In genomic region chr13:49814551-49815270, GRCh38 we compare ENCODE assay signal across 21 cellular contexts.
"Had no signal": no experiment of that assay in that cellular context is flagged by ENCODE, and none has a peak within 500 bp of the region (broad histone marks: within the 10 kb centered on the region; RNA-seq: fewer than 3 reads in every experiment).

No MANE protein-coding gene starts in this region.

- FAIRE-seq: astrocyte, endothelial cell of umbilical vein, kidney had no signal

- ATAC-seq: activated CD4-positive, alpha-beta T cell treated with anti-CD3 and anti-CD28 coated beads for 36 hours; activated T-cell treated with anti-CD3 and anti-CD28 coated beads, Interleukin-2, amount 50 U/mL, for 4 hours; effector memory CD8-positive, alpha-beta T cell; esophagus mucosa; heart left ventricle; left lobe of liver; lower lobe of right lung had no signal

- DNase-seq: activated B cell treated with CpG ODN at 0.5 μM for 24 hours; activated CD4-positive, alpha-beta T cell treated with anti-CD3 and anti-CD28 coated beads for 36 hours; activated CD4-positive, alpha-beta T cell treated with anti-CD3 and anti-CD28 coated beads, Interleukin-2, amount 50 U/mL, for 48 hours; activated CD8-positive, alpha-beta memory T cell treated with anti-CD3 and anti-CD28 coated beads, Interleukin-2, amount 50 U/mL, for 48 hours; activated naive CD4-positive, alpha-beta T cell; activated T-cell treated with anti-CD3 and anti-CD28 coated beads, Interleukin-2, amount 50 U/mL, for 4 hours; colonic mucosa; dorsolateral prefrontal cortex; effector memory CD8-positive, alpha-beta T cell; heart left ventricle; kidney; lower lobe of right lung; naive B cell; occipital lobe; stimulated activated CD4-positive, alpha-beta T cell treated with anti-CD3 and anti-CD28 coated beads, Interleukin-4, amount 100 ng/mL, for 24 hours; stimulated activated naive CD4-positive, alpha-beta T cell treated with Interleukin-2 at 50 U/mL for 16 hours; T1000 had no signal

- H3K36me3 ChIP-seq: colonic mucosa, heart left ventricle, lower lobe of right lung had no signal

- H3K27ac ChIP-seq: colonic mucosa, dorsolateral prefrontal cortex, heart left ventricle, lower lobe of right lung had no signal

- H3K9me3 ChIP-seq: colonic mucosa, lower lobe of right lung had no signal

- H3K27me3 ChIP-seq: colonic mucosa, heart left ventricle had no signal

- H3K4me1 ChIP-seq: colonic mucosa, lower lobe of right lung had no signal

- H3K4me3 ChIP-seq: colonic mucosa, dorsolateral prefrontal cortex, heart left ventricle, lower lobe of right lung had no signal
